In genomic region chr7:151080522-151081169, GRCh38 we compare ENCODE assay signal across 8 cellular contexts. TPM values are rescaled to one million over a fixed set of nuclear protein-coding genes. Genes with fewer than 3 reads are reported as not detected.
DNase-seq lines count a peak whose midpoint lies in the region; ATAC-seq and TF ChIP-seq lines count a peak whose summit lies in the region.

TSS of gene FASTK (minus strand) at chr7:151080809. CDS start at chr7:151080766, 43 bp downstream.

- peak within 1 kb of the TSS; percentile 98 for H3K4me2 ChIP-seq in parathyroid adenoma (ENCODE audit: low read length)

- peaks cover 30% of the 10 kb centered on the region for H3K4me1 Mint-ChIP-seq in activated naive CD8-positive, alpha-beta T cell treated with anti-CD3 and anti-CD28 coated beads, Interleukin-2, amount 10 ng/mL, durations not matched to agents 7 days and 5 days

- peaks cover 10% of the 10 kb centered on the region for H3K36me3 Mint-ChIP-seq in activated naive CD8-positive, alpha-beta T cell treated with anti-CD3 and anti-CD28 coated beads, Interleukin-2, amount 10 ng/mL, durations not matched to agents 7 days and 5 days

- peak; percentile 95 to 97 (median 96) for DNase-seq in NCI-H1417 (lab: John Stamatoyannopoulos, UW)
- peak; percentile 75 to 85 for DNase-seq in SW 1271 (lab: John Stamatoyannopoulos, UW)
- peak; percentile 90 for DNase-seq in activated naive CD8-positive, alpha-beta T cell treated with anti-CD3 and anti-CD28 coated beads, Interleukin-2, amount 10 ng/mL, durations not matched to agents 7 days and 5 days
- DNase-seq in Right ventricle myocardium inferior (ENCODE audit: missing footprints): peak; percentile 97
- peak; percentile 92 to 95 for DNase-seq in tibial artery

- H3K4me1 ChIP-seq in parathyroid adenoma (peaks cover 35% of the 10 kb centered on the region), tibial artery (peaks cover 0 to 69% (median 52%) of the 10 kb centered on the region in 4 donors)

- TF ChIP-seq CTCF in parathyroid adenoma (IDR thresholded peaks at IDR 0.05) (no peak), tibial artery (IDR thresholded peaks at IDR 0.05) (no peak)

- intact Hi-C loops in Right ventricle myocardium inferior (cut with DNase I) (no loop called here), tibial artery (cut with DNase I; ENCODE audit: low total_unique reads) (no loop called here)

- peak; percentile 78 for ATAC-seq in HG02642 (IDR thresholded peaks at IDR 0.05; ENCODE audit: poor library complexity, unreplicated experiment)
- peak; percentile 85 for ATAC-seq in activated naive CD8-positive, alpha-beta T cell treated with anti-CD3 and anti-CD28 coated beads, Interleukin-2, amount 10 ng/mL, durations not matched to agents 7 days and 5 days (ENCODE audit: low read depth)
- ATAC-seq in Right ventricle myocardium inferior: peak; percentile 84

- H3K9me3 ChIP-seq in parathyroid adenoma (ENCODE audit: control insufficient read depth, low read length): no peaks in the 10 kb centered on the region
- H3K9me3 ChIP-seq in tibial artery: no peaks in the 10 kb centered on the region

- peak; percentile 65 for TF ChIP-seq POLR2A in GM10847 (IDR thresholded peaks at IDR 0.05; ENCODE audit: extremely low read depth, insufficient read length)

- H3K9me3 Mint-ChIP-seq in activated naive CD8-positive, alpha-beta T cell treated with anti-CD3 and anti-CD28 coated beads, Interleukin-2, amount 10 ng/mL, durations not matched to agents 7 days and 5 days: no peaks in the 10 kb centered on the region

- peaks cover 12% of the 10 kb centered on the region for H3K27me3 Mint-ChIP-seq in activated naive CD8-positive, alpha-beta T cell treated with anti-CD3 and anti-CD28 coated beads, Interleukin-2, amount 10 ng/mL, durations not matched to agents 7 days and 5 days

- peak within 1 kb of the TSS; percentile 94 for H3K9ac ChIP-seq in parathyroid adenoma

- H3K4me3 Mint-ChIP-seq in activated naive CD8-positive, alpha-beta T cell treated with anti-CD3 and anti-CD28 coated beads, Interleukin-2, amount 10 ng/mL, durations not matched to agents 7 days and 5 days: peak within 1 kb of the TSS; percentile 100

- peak within 1 kb of the TSS; percentile 86 for H2AFZ ChIP-seq in parathyroid adenoma

- H3K27ac ChIP-seq in parathyroid adenoma: peak within 1 kb of the TSS; percentile 96
- H3K27ac ChIP-seq in tibial artery: peak within 1 kb of the TSS; percentile 98 to 99

- no peaks in the 10 kb centered on the region for H3K36me3 ChIP-seq in parathyroid adenoma (ENCODE audit: control insufficient read depth, insufficient read depth, low read length)
- peaks cover 0 to 21% (median 19%) of the 10 kb centered on the region in 3 donors for H3K36me3 ChIP-seq in tibial artery

- H3K4me3 ChIP-seq in parathyroid adenoma (ENCODE audit: low read depth, low read length) (peak within 1 kb of the TSS; percentile 89), tibial artery (peak within 1 kb of the TSS; percentile 89 to 95)

- H3K79me2 ChIP-seq in parathyroid adenoma: peaks cover 10% of the 10 kb centered on the region

- H3K27me3 ChIP-seq in parathyroid adenoma (ENCODE audit: control insufficient read depth, insufficient read depth, low read length) (no peaks in the 10 kb centered on the region), tibial artery (no peaks in the 10 kb centered on the region)

- POLR2A ChIA-PET in activated naive CD8-positive, alpha-beta T cell treated with anti-CD3 and anti-CD28 coated beads, Interleukin-2, amount 10 ng/mL, durations not matched to agents 7 days and 5 days (lab: Charles Lee): interaction anchor here (0.7 to 3.9 kb wide), 9 partner anchors 8 to 67 kb away, joined by 3 to 32 read pairs (median 3); partner anchors contain the start of genes ABCB8, CDK5 and SLC4A2

- peak within 1 kb of the TSS; percentile 83 for H3K27ac Mint-ChIP-seq in activated naive CD8-positive, alpha-beta T cell treated with anti-CD3 and anti-CD28 coated beads, Interleukin-2, amount 10 ng/mL, durations not matched to agents 7 days and 5 days

RNA-seq across cellular contexts. Expression of gene FASTK, which starts in this region (rescaled TPM):
- total RNA-seq in activated naive CD8-positive, alpha-beta T cell treated with anti-CD3 and anti-CD28 coated beads, Interleukin-2, amount 10 ng/mL, durations not matched to agents 7 days and 5 days: 100 to 1,000 TPM in 1 of 2 experiments, 10 to 100 TPM in 1; 96.5 to 100 TPM
- total RNA-seq in Right ventricle myocardium inferior: 79.2 TPM

Comparison
In these comparisons a context has a peak if more than half of its experiments do, and no peak if none do; other contexts are left out.
1. Peak in every context shown above with its lines: DNase-seq, ATAC-seq, H3K4me3 ChIP-seq and H3K27ac ChIP-seq.